Comparison of ENCODE assay signal across 1 cellular context in genomic region chr3:43621974-43622739, GRCh38.
TF ChIP-seq lines count a peak whose summit lies in the region.

TSS of gene ANO10 (minus strand) at chr3:43622011. CDS start at chr3:43605852, 16,159 bp downstream.

TF ChIP-seq in HepG2, 621 proteins besides CTCF, POLR2A, EP300 and RAD21 (continued from another document and continues in another):
- TF ChIP-seq IRF1 (CRISPR knock-in tag; IDR thresholded peaks at IDR 0.05; ENCODE audit: low read depth) (no peak), POGZ (CRISPR knock-in tag; IDR thresholded peaks at IDR 0.05) (peak; percentile 68), NR2C2 (CRISPR knock-in tag; IDR thresholded peaks at IDR 0.05; ENCODE audit: borderline replicate concordance) (no peak), ZNF34 (CRISPR knock-in tag; IDR thresholded peaks at IDR 0.05; ENCODE audit: borderline replicate concordance) (peak; percentile 43; the same call in 1 of the 2 replicates), KLF11 (CRISPR knock-in tag; IDR thresholded peaks at IDR 0.05) (no peak), KLF6 (CRISPR knock-in tag; IDR thresholded peaks at IDR 0.05) (0 out of 2 replicates have a peak, but pooled peaks have one; percentile 35), KMT2B (CRISPR knock-in tag; IDR thresholded peaks at IDR 0.05) (peak; percentile 42; the same call in 1 of the 2 replicates), PHF20 (CRISPR knock-in tag; IDR thresholded peaks at IDR 0.05) (peak; percentile 44; the same call in 1 of the 2 replicates), PRDM15 (CRISPR knock-in tag; IDR thresholded peaks at IDR 0.05) (no peak), TP53 (CRISPR knock-in tag; conservative IDR thresholded peaks at IDR 0.05) (no peak), ZBED4 (CRISPR knock-in tag; IDR thresholded peaks at IDR 0.05; ENCODE audit: borderline replicate concordance) (peak; percentile 46; the same call in 1 of the 2 replicates), ZBTB4 (CRISPR knock-in tag; IDR thresholded peaks at IDR 0.05; ENCODE audit: borderline replicate concordance) (peak; percentile 43; the same call in 1 of the 2 replicates), SP2 (CRISPR knock-in tag; IDR thresholded peaks at IDR 0.05) (peak; percentile 78), ZMYM4 (CRISPR knock-in tag; IDR thresholded peaks at IDR 0.05) (peak; percentile 74), ZFY (CRISPR knock-in tag; IDR thresholded peaks at IDR 0.05) (peak; percentile 88), TFAP4 (IDR thresholded peaks at IDR 0.05; ENCODE audit: borderline replicate concordance, low read depth) (peak; percentile 29; the same call in 1 of the 2 replicates), HNRNPLL (IDR thresholded peaks at IDR 0.05; ENCODE audit: low read depth, low read length, poor library complexity, severe bottlenecking) (peak; percentile 74), RFX1 (IDR thresholded peaks at IDR 0.05) (no peak), THAP11 (CRISPR knock-in tag; IDR thresholded peaks at IDR 0.05) (peak; percentile 43), ZNF574 (CRISPR knock-in tag; IDR thresholded peaks at IDR 0.05) (peak; percentile 22; the same call in 1 of the 2 replicates), ZMYM3 (CRISPR knock-in tag; IDR thresholded peaks at IDR 0.05) (0 out of 2 replicates have a peak, but pooled peaks have one; percentile 7), ZNF512B (CRISPR knock-in tag; IDR thresholded peaks at IDR 0.05; ENCODE audit: borderline replicate concordance) (no peak), ZNF431 (CRISPR knock-in tag; IDR thresholded peaks at IDR 0.05; ENCODE audit: borderline replicate concordance, low read depth) (0 out of 2 replicates have a peak, but pooled peaks have one; percentile 31), SP4 (CRISPR knock-in tag; IDR thresholded peaks at IDR 0.05) (peak; percentile 95), ZNF251 (CRISPR knock-in tag; IDR thresholded peaks at IDR 0.05) (no peak), UBTF (CRISPR knock-in tag; IDR thresholded peaks at IDR 0.05) (peak; percentile 68; the same call in 1 of the 2 replicates), ZGPAT (CRISPR knock-in tag; IDR thresholded peaks at IDR 0.05) (peak; percentile 31; the same call in 1 of the 2 replicates), ZFP37 (CRISPR knock-in tag; IDR thresholded peaks at IDR 0.05; ENCODE audit: borderline replicate concordance) (no peak), ZNF292 (CRISPR knock-in tag; IDR thresholded peaks at IDR 0.05; ENCODE audit: borderline replicate concordance, low read depth) (0 out of 2 replicates have a peak, but pooled peaks have one; percentile 9), ZNF562 (CRISPR knock-in tag; IDR thresholded peaks at IDR 0.05; ENCODE audit: borderline replicate concordance) (no peak), ZNF619 (CRISPR knock-in tag; IDR thresholded peaks at IDR 0.05) (no peak), MAX (IDR thresholded peaks at IDR 0.05) (peak; percentile 74)
